17 cellular contexts compared by ENCODE assay signal in genomic region chr2:215723011-215723410, GRCh38.
"Had no signal": no experiment of that assay in that cellular context is flagged by ENCODE, and none has a peak within 500 bp of the region (broad histone marks: within the 10 kb centered on the region; RNA-seq: fewer than 3 reads in every experiment).

No MANE protein-coding gene starts in this region.

- H3K4me3 ChIP-seq: psoas muscle, tibial artery, vagina had no signal

- DNase-seq: activated CD4-positive, alpha-beta T cell treated with anti-CD3 and anti-CD28 coated beads for 4 hours; activated CD8-positive, alpha-beta memory T cell treated with anti-CD3 and anti-CD28 coated beads, Interleukin-2, amount 50 U/mL, for 4 hours; activated CD8-positive, alpha-beta T cell treated with anti-CD3 and anti-CD28 coated beads, Interleukin-2, amount 10 ng/mL, durations not matched to agents 7 days and 5 days; activated gamma-delta T cell; activated T-cell treated with anti-CD3 and anti-CD28 coated beads, Interleukin-2, amount 50 U/mL, for 72 hours; mesendoderm; nucleus accumbens; psoas muscle; stimulated activated CD4-positive, alpha-beta T cell treated with anti-CD3 and anti-CD28 coated beads, Interleukin-2, amount 100 ng/mL, for 48 hours; T-helper 17 cell; tibial artery had no signal

- FAIRE-seq: bronchial epithelial cell had no signal

- H3K27me3 ChIP-seq: tibial artery, vagina had no signal

- H3K9me3 ChIP-seq: psoas muscle, tibial artery, vagina had no signal

- H3K36me3 ChIP-seq: tibial artery, vagina had no signal

- H3K27ac ChIP-seq: epithelial cell of prostate, psoas muscle, vagina had no signal

- H3K4me1 ChIP-seq: psoas muscle, vagina had no signal

- ATAC-seq: activated CD8-positive, alpha-beta T cell treated with anti-CD3 and anti-CD28 coated beads, Interleukin-2, amount 10 ng/mL, durations not matched to agents 7 days and 5 days; activated naive CD4-positive, alpha-beta T cell treated with anti-CD3 and anti-CD28 coated beads, Interleukin-2, amount 50 U/mL, for 72 hours; activated T-cell treated with anti-CD3 and anti-CD28 coated beads, Interleukin-2, amount 50 U/mL, for 72 hours; psoas muscle; stimulated activated memory B cell treated with anti-CD40 and anti-IgM and Interleukin-4, amounts not matched to agents 10 μg/mL and 1 μg/mL and 100 μg/mL, for 72 hours; T-helper 17 cell; WTC11 had no signal
